ENCODE assay signal across 18 cellular contexts in genomic region chr3:10088256-10088655, GRCh38. TPM values are rescaled to one million over a fixed set of nuclear protein-coding genes. Genes with fewer than 3 reads are reported as not detected.
DNase-seq lines count a peak whose midpoint lies in the region; ATAC-seq, FAIRE-seq and TF ChIP-seq lines count a peak whose summit lies in the region.
"Had no signal": no experiment of that assay in that cellular context is flagged by ENCODE, and none has a peak within 500 bp of the region (broad histone marks: within the 10 kb centered on the region; RNA-seq: fewer than 3 reads in every experiment).

No MANE protein-coding gene starts in this region.

- H3K4me3 ChIP-seq in HAP-1 (no peak overlapping the region), epithelial cell of esophagus (ENCODE audit: low read length) (no peak overlapping the region)
- H3K4me3 ChIP-seq: GM23338 had no signal

- peaks cover 76% of the 10 kb centered on the region for H3K36me3 ChIP-seq in HAP-1 (replicated peaks)

- no peaks in the 10 kb centered on the region for H3K27me3 ChIP-seq in HAP-1 (ENCODE audit: low read depth)

- H3K9me3 ChIP-seq in HAP-1, result no peaks in the 10 kb centered on the region
- H3K9me3 ChIP-seq: SK-N-SH had no signal

- FAIRE-seq in HTR-8/SVneo (lab: Jason Lieb, UNC), result no peak
- FAIRE-seq: G401.6 had no signal

- H3K4me1 ChIP-seq in HAP-1, result peaks cover 3% of the 10 kb centered on the region; the same call in 1 of the 2 replicates

- in situ Hi-C loops in HAP-1 (cut with MboI; ENCODE audit: low sequenced_read_pairs), result no loop called here

- no peak for ATAC-seq in GM18519 (IDR thresholded peaks at IDR 0.05; ENCODE audit: low FRiP score, unreplicated experiment)
- ATAC-seq: GM23338, HCT116 had no signal

- DNase-seq in HAP-1 (ENCODE audit: low spot score in 2 of 2) (peak; percentile 8 to 32), epithelial cell of esophagus (ENCODE audit: low read depth) (peak; percentile 27), myocyte (ENCODE audit: low read depth) (peak; percentile 12), NCI-H446 (lab: John Stamatoyannopoulos, UW) (no peak), NCI-H1105 (lab: John Stamatoyannopoulos, UW) (no peak), HTR-8/SVneo (ENCODE audit: insufficient read length, low spot score) (no peak)
- DNase-seq: KBM-7, NCI-H1694 treated with DMSO at 0.1 percent for 48 hours, NCI-H510A, NCI-H82, RPMI8226, SHP77 treated with DMSO at 0.1 percent for 48 hours, SK-N-SH had no signal

- TF ChIP-seq CTCF in epithelial cell of esophagus (IDR thresholded peaks at IDR 0.05; ENCODE audit: insufficient read depth, low read depth, low read length, missing control alignments), result no peak

RNA-seq across cellular contexts. Expression of gene FANCD2OS, which starts 19.8 kb away (rescaled TPM):
- total RNA-seq in myocyte, result not detected in 2 replicates
- not detected for polyA plus RNA-seq in myocyte (2012)
- total RNA-seq: GM23338 had no signal
- polyA plus RNA-seq: CD14-positive monocyte, SK-N-SH had no signal

RNA-seq across cellular contexts. Expression of gene BRK1, which starts 27.2 kb away (rescaled TPM):
- 71.3 and 114 TPM in 2 replicates for total RNA-seq in myocyte
- polyA plus RNA-seq in myocyte (2012), result 250 TPM

RNA-seq across cellular contexts. Expression of gene VHL, which starts 53.3 kb away (rescaled TPM):
- total RNA-seq in myocyte, result 23.0 and 23.9 TPM in 2 replicates
- 22.4 TPM for polyA plus RNA-seq in myocyte (2012)

Comparison
In these comparisons a context has a peak if more than half of its experiments do, and no peak if none do; other contexts are left out.
1. DNase-seq: peak in HAP-1 (2 of 2), epithelial cell of esophagus (single experiment) and myocyte (single experiment); none in NCI-H446 (0 of 2), NCI-H1105 (single experiment) and HTR-8/SVneo (single experiment).